ENCODE assay signal across 5 cellular contexts in genomic region chr10:36773652-36774051, GRCh38.
"Had no signal": no experiment of that assay in that cellular context is flagged by ENCODE, and none has a peak within 500 bp of the region (broad histone marks: within the 10 kb centered on the region; RNA-seq: fewer than 3 reads in every experiment).

No MANE protein-coding gene starts in this region.

- H3K4me2 ChIP-seq: KMS-11 had no signal

- FAIRE-seq: HTR-8/SVneo had no signal

- H3K9ac ChIP-seq: KMS-11 had no signal

- DNase-seq: KBM-7, KG1 had no signal

- H3K27ac ChIP-seq: HL-60, KMS-11 had no signal
